ENCODE assay signal across 12 cellular contexts in the genomic region with DNA sequence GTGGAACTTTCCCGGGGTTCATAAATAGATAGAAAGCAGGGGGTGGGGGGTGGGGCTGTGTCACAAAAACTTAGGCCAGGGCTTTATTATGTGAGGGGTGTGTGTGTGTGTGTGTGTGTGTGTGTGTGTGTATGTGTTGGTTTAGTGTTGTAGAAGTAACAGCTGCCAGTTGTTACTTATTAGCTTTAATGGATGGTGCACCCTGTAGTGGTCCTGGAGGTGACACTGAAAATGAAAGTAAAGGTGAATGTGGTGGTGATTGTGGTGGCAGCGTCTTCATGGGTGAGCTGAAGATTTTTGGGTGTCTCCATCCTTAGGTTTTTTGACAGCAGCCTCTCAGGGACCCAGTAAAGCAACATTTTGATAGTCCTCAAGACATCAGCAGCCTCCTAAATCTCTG.
DNase-seq lines count a peak whose midpoint lies in the region; ATAC-seq, FAIRE-seq and TF ChIP-seq lines count a peak whose summit lies in the region.
"Had no signal": no experiment of that assay in that cellular context is flagged by ENCODE, and none has a peak within 500 bp of the region (broad histone marks: within the 10 kb centered on the region; RNA-seq: fewer than 3 reads in every experiment).

No MANE protein-coding gene starts in this region.

- H3K36me3 ChIP-seq in HAP-1 (replicated peaks), result no peaks in the 10 kb centered on the region
- H3K36me3 ChIP-seq: WERI-Rb-1 had no signal

- no peaks in the 10 kb centered on the region for H3K9me3 ChIP-seq in HAP-1

- H3K4me1 ChIP-seq in HAP-1, result no peaks in the 10 kb centered on the region

- FAIRE-seq in GM12891 (lab: Jason Lieb, UNC), result peak; percentile 64
- FAIRE-seq: HTR-8/SVneo had no signal

- ATAC-seq in GM19372 (IDR thresholded peaks at IDR 0.05; ENCODE audit: low read depth, unreplicated experiment), result peak; percentile 81
- ATAC-seq in HG02798 (IDR thresholded peaks at IDR 0.05; ENCODE audit: poor library complexity, unreplicated experiment), result peak; percentile 91
- peak; percentile 95 for ATAC-seq in HG03558 (IDR thresholded peaks at IDR 0.05; ENCODE audit: extremely low read depth, unreplicated experiment)

- no peaks in the 10 kb centered on the region for H3K27me3 ChIP-seq in HAP-1 (ENCODE audit: low read depth)

- TF ChIP-seq POLR2A in GM12891 (IDR thresholded peaks at IDR 0.05; ENCODE audit: low read depth, low read length), result no peak

- no peak overlapping the region for H3K4me3 ChIP-seq in HAP-1

- DNase-seq in GM12891 (ENCODE audit: insufficient read length, low spot score), result no peak
- DNase-seq in middle frontal gyrus (ENCODE audit: extremely low spot score, low spot score), result no peak
- DNase-seq in NCI-H1092 treated with DMSO at 0.1 percent for 48 hours (lab: John Stamatoyannopoulos, UW), result no peak
- DNase-seq in HAP-1 (ENCODE audit: low spot score in 2 of 2), result no peak
- DNase-seq in GDM1 (lab: John Stamatoyannopoulos, UW), result no peak
- DNase-seq: AML-193, NCI-H2081 treated with DMSO at 0.1 percent for 48 hours, WERI-Rb-1 had no signal

- in situ Hi-C loops in HAP-1 (cut with MboI; ENCODE audit: low sequenced_read_pairs), result no loop called here

TF ChIP-seq in GM12891, 5 proteins besides CTCF, POLR2A, EP300 and RAD21:
- TF ChIP-seq POLR2AphosphoS5 (IDR thresholded peaks at IDR 0.05; ENCODE audit: low read depth, low read length) (no peak), TAF1 (IDR thresholded peaks at IDR 0.05; ENCODE audit: low read depth, low read length) (no peak), SPI1 (IDR thresholded peaks at IDR 0.05; ENCODE audit: low read depth, low read length) (no peak), POU2F2 (IDR thresholded peaks at IDR 0.05; ENCODE audit: low read depth, low read length) (no peak), PAX5 (IDR thresholded peaks at IDR 0.05; ENCODE audit: insufficient read depth, low read length, severe bottlenecking) (no peak)
